In the genomic region with DNA sequence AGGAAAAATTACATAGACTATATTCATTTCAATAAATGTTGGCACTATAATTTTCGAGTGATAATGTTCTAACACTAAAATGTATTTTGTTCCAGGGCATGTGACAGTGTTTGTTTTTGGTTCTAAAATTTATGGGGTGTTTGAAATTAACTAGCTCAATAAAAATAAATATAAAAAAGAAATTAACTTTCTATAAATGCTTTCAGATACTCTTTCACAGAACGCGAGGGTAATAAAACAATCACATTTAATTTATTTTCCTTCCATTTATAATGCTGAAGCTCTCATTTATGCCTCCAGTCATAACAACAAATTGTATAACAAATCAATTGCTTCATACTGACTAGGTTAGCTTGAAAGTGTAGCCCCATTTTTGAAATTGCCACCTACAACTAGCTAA, we compare ENCODE assay signal across 24 cellular contexts.
"Had no signal": no experiment of that assay in that cellular context is flagged by ENCODE, and none has a peak within 500 bp of the region (broad histone marks: within the 10 kb centered on the region; RNA-seq: fewer than 3 reads in every experiment).

No MANE protein-coding gene starts in this region.

- H3K4me3 Mint-ChIP-seq: dendritic cell treated with granulocyte-macrophage colony-stimulating factor and Interleukin-4, amounts not matched to agents 40 ng/mL and 50 ng/mL, for 4 days; effector memory CD8-positive, alpha-beta T cell; endodermal cell; mesothelial cell of epicardium; naive B cell; naive thymus-derived CD8-positive, alpha-beta T cell had no signal

- H3K9me3 ChIP-seq: gastrocnemius medialis, heart right ventricle, left lung, lower lobe of right lung, mucosa of descending colon had no signal

- H3K27me3 Mint-ChIP-seq: dendritic cell treated with granulocyte-macrophage colony-stimulating factor and Interleukin-4, amounts not matched to agents 40 ng/mL and 50 ng/mL, for 4 days; effector memory CD8-positive, alpha-beta T cell; naive B cell; naive thymus-derived CD8-positive, alpha-beta T cell had no signal

- ATAC-seq: effector memory CD8-positive, alpha-beta T cell; gastrocnemius medialis; heart right ventricle; left cardiac atrium; left ventricle myocardium superior; mucosa of descending colon; naive thymus-derived CD8-positive, alpha-beta T cell had no signal

- H3K36me3 Mint-ChIP-seq: mesothelial cell of epicardium; naive B cell; naive thymus-derived CD8-positive, alpha-beta T cell had no signal

- H3K27ac ChIP-seq: epithelial cell of prostate, esophagus squamous epithelium, gastrocnemius medialis, heart right ventricle, left lung, lower lobe of right lung had no signal

- H3K4me1 ChIP-seq: gastrocnemius medialis, heart right ventricle, left lung, lower lobe of right lung had no signal

- H3K9me3 Mint-ChIP-seq: dendritic cell treated with granulocyte-macrophage colony-stimulating factor and Interleukin-4, amounts not matched to agents 40 ng/mL and 50 ng/mL, for 4 days; effector memory CD8-positive, alpha-beta T cell; endodermal cell; mesothelial cell of epicardium; naive B cell; naive thymus-derived CD8-positive, alpha-beta T cell had no signal

- H3K27ac Mint-ChIP-seq: dendritic cell treated with granulocyte-macrophage colony-stimulating factor and Interleukin-4, amounts not matched to agents 40 ng/mL and 50 ng/mL, for 4 days; effector memory CD8-positive, alpha-beta T cell; endodermal cell; mesothelial cell of epicardium; naive B cell; naive thymus-derived CD8-positive, alpha-beta T cell had no signal

- DNase-seq: cortex of kidney; effector CD8-positive, alpha-beta T cell; effector memory CD8-positive, alpha-beta T cell; erythroblast; esophagus squamous epithelium; foreskin fibroblast; foreskin melanocyte; gastrocnemius medialis; glutamatergic neuron; head of caudate nucleus; heart right ventricle; hippocampal formation; left cardiac atrium; left lung; left ventricle myocardium superior; lower lobe of right lung; mesenchymal stem cell; mucosa of descending colon; naive B cell; naive thymus-derived CD8-positive, alpha-beta T cell had no signal

- H3K4me3 ChIP-seq: esophagus squamous epithelium, gastrocnemius medialis, heart right ventricle, left lung, lower lobe of right lung, mucosa of descending colon had no signal

- H3K36me3 ChIP-seq: esophagus squamous epithelium, gastrocnemius medialis, heart right ventricle, left lung, lower lobe of right lung had no signal

- H3K4me1 Mint-ChIP-seq: naive B cell; naive thymus-derived CD8-positive, alpha-beta T cell had no signal

- H3K27me3 ChIP-seq: esophagus squamous epithelium, gastrocnemius medialis, heart right ventricle, left lung had no signal
